23 cellular contexts compared by ENCODE assay signal in genomic region chr4:25759101-25759500, GRCh38.
A peak's percentile ranks its signal among the peaks of the same experiment; 100 is the strongest.
DNase-seq lines count a peak whose midpoint lies in the region; ATAC-seq and TF ChIP-seq lines count a peak whose summit lies in the region.
"Had no signal": no experiment of that assay in that cellular context is flagged by ENCODE, and none has a peak within 500 bp of the region (broad histone marks: within the 10 kb centered on the region; RNA-seq: fewer than 3 reads in every experiment).

No MANE protein-coding gene starts in this region.

- 81% methylated on average over 8 of the region's 8 CpGs for WGBS in esophagus muscularis mucosa

- DNase-seq in G401 (ENCODE audit: low spot score): peak; percentile 71
- DNase-seq in NCI-H1694 (lab: John Stamatoyannopoulos, UW): peak; percentile 50
- DNase-seq in cerebellar cortex (ENCODE audit: low spot score): peak; percentile 65
- peak; percentile 10 for DNase-seq in pons (ENCODE audit: low spot score)
- DNase-seq in stimulated activated naive CD8-positive, alpha-beta T cell treated with anti-CD3 and anti-CD28 coated beads, Interleukin-15, amount 100 ng/mL, for 72 hours: no peak
- no peak for DNase-seq in activated naive CD8-positive, alpha-beta T cell treated with anti-CD3 and anti-CD28 coated beads for 36 hours
- DNase-seq in esophagus muscularis mucosa (ENCODE audit: extremely low spot score): no peak
- DNase-seq: 8988T; ACHN; BE2C; CD4-positive, alpha-beta memory T cell; CD4-positive, CD25-positive, alpha-beta regulatory T cell; CD8-positive, alpha-beta memory T cell; COR-L47; DMS 273 treated with DMSO at 0.1 percent for 48 hours; DMS153; DMS53; DMS79; DND-41; EL; GF-D8 had no signal

- H3K9me3 Mint-ChIP-seq in stimulated activated naive CD8-positive, alpha-beta T cell treated with anti-CD3 and anti-CD28 coated beads, Interleukin-15, amount 100 ng/mL, for 72 hours: no peaks in the 10 kb centered on the region
- no peaks in the 10 kb centered on the region for H3K9me3 Mint-ChIP-seq in activated naive CD8-positive, alpha-beta T cell treated with anti-CD3 and anti-CD28 coated beads for 36 hours
- H3K9me3 Mint-ChIP-seq: CD8-positive, alpha-beta memory T cell had no signal

- H3K27me3 Mint-ChIP-seq in stimulated activated naive CD8-positive, alpha-beta T cell treated with anti-CD3 and anti-CD28 coated beads, Interleukin-15, amount 100 ng/mL, for 72 hours: no peaks in the 10 kb centered on the region
- no peaks in the 10 kb centered on the region for H3K27me3 Mint-ChIP-seq in activated naive CD8-positive, alpha-beta T cell treated with anti-CD3 and anti-CD28 coated beads for 36 hours
- H3K27me3 Mint-ChIP-seq: CD4-positive, alpha-beta memory T cell; CD4-positive, CD25-positive, alpha-beta regulatory T cell; CD8-positive, alpha-beta memory T cell had no signal

- ATAC-seq in stimulated activated naive CD8-positive, alpha-beta T cell treated with anti-CD3 and anti-CD28 coated beads, Interleukin-15, amount 100 ng/mL, for 72 hours: no peak

- in situ Hi-C loops in G401 (cut with HindIII; ENCODE audit: low sequenced_read_pairs): no loop called here

- peaks cover 43% of the 10 kb centered on the region for H3K36me3 Mint-ChIP-seq in activated naive CD8-positive, alpha-beta T cell treated with anti-CD3 and anti-CD28 coated beads for 36 hours
- H3K36me3 Mint-ChIP-seq: CD14-positive monocyte had no signal

- no peaks in the 10 kb centered on the region for H3K9me3 ChIP-seq in esophagus muscularis mucosa
- H3K9me3 ChIP-seq: BE2C had no signal

- no peak overlapping the region for H3K27ac Mint-ChIP-seq in stimulated activated naive CD8-positive, alpha-beta T cell treated with anti-CD3 and anti-CD28 coated beads, Interleukin-15, amount 100 ng/mL, for 72 hours
- no peak overlapping the region for H3K27ac Mint-ChIP-seq in activated naive CD8-positive, alpha-beta T cell treated with anti-CD3 and anti-CD28 coated beads for 36 hours
- H3K27ac Mint-ChIP-seq: CD14-positive monocyte had no signal

- no peaks in the 10 kb centered on the region for H3K4me1 ChIP-seq in esophagus muscularis mucosa
- H3K4me1 ChIP-seq: BE2C had no signal

- H3K4me1 Mint-ChIP-seq in stimulated activated naive CD8-positive, alpha-beta T cell treated with anti-CD3 and anti-CD28 coated beads, Interleukin-15, amount 100 ng/mL, for 72 hours: no peaks in the 10 kb centered on the region
- no peaks in the 10 kb centered on the region for H3K4me1 Mint-ChIP-seq in activated naive CD8-positive, alpha-beta T cell treated with anti-CD3 and anti-CD28 coated beads for 36 hours
- H3K4me1 Mint-ChIP-seq: CD4-positive, alpha-beta memory T cell; CD8-positive, alpha-beta memory T cell had no signal

- no peak for TF ChIP-seq CTCF in esophagus muscularis mucosa (IDR thresholded peaks at IDR 0.05)

- H3K4me3 ChIP-seq in esophagus muscularis mucosa: no peak overlapping the region
- H3K4me3 ChIP-seq: BLaER1 had no signal

- no peaks in the 10 kb centered on the region for H3K27me3 ChIP-seq in esophagus muscularis mucosa
- H3K27me3 ChIP-seq: BE2C, BLaER1 had no signal

- TF ChIP-seq EP300 in esophagus muscularis mucosa (IDR thresholded peaks at IDR 0.05): no peak

- peaks cover 0 to 3% (median 0%) of the 10 kb centered on the region in 4 donors for H3K36me3 ChIP-seq in esophagus muscularis mucosa
- H3K36me3 ChIP-seq: BE2C had no signal

- no peak overlapping the region for H3K27ac ChIP-seq in esophagus muscularis mucosa (replicated peaks in 1 of 4)
- H3K27ac ChIP-seq: BLaER1 had no signal

- H3K4me3 Mint-ChIP-seq in stimulated activated naive CD8-positive, alpha-beta T cell treated with anti-CD3 and anti-CD28 coated beads, Interleukin-15, amount 100 ng/mL, for 72 hours: no peak overlapping the region
- H3K4me3 Mint-ChIP-seq in activated naive CD8-positive, alpha-beta T cell treated with anti-CD3 and anti-CD28 coated beads for 36 hours: no peak overlapping the region
- H3K4me3 Mint-ChIP-seq: CD14-positive monocyte; CD4-positive, alpha-beta memory T cell; CD4-positive, CD25-positive, alpha-beta regulatory T cell; CD8-positive, alpha-beta memory T cell had no signal

- intact Hi-C loops in esophagus muscularis mucosa (cut with DNase I): no loop called here

- TF ChIP-seq POLR2A in esophagus muscularis mucosa (IDR thresholded peaks at IDR 0.05; ENCODE audit: low read depth): no peak

Comparison
In these comparisons a context has a peak if more than half of its experiments do, and no peak if none do; other contexts are left out.
1. DNase-seq: peak in G401 (single experiment), NCI-H1694 (single experiment), cerebellar cortex (single experiment) and pons (single experiment); none in stimulated activated naive CD8-positive, alpha-beta T cell treated with anti-CD3 and anti-CD28 coated beads, Interleukin-15, amount 100 ng/mL, for 72 hours (0 of 2), activated naive CD8-positive, alpha-beta T cell treated with anti-CD3 and anti-CD28 coated beads for 36 hours (single experiment) and esophagus muscularis mucosa (single experiment).